Comparison of ENCODE assay signal across 1 cellular context in the genomic region with DNA sequence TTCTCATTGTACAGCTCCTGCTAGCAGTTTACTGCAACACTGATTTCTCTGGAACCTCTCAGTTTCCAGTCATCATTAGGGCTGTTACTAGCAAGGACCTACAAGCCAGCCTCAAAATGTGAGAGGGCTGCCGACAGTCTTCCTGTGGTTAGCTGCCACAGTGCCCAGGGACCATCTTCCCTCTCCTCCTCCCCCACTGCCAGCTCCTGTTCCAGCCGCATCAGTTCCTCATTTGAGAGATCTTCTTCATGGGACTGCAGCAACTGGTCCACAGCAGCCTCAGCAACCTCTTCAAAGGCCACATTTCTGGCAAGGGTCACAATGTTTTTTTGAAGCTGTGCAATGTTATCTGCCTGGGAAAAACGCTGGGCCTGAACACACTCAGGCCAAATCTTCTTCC.
TF ChIP-seq lines count a peak whose summit lies in the region.

No MANE protein-coding gene starts in this region.

TF ChIP-seq in SK-N-SH, 30 proteins besides CTCF, POLR2A, EP300 and RAD21 (continued from another document):
- TF ChIP-seq TEAD4 (IDR thresholded peaks at IDR 0.05; ENCODE audit: borderline replicate concordance, insufficient read depth) (no peak), RXRA (IDR thresholded peaks at IDR 0.05; ENCODE audit: borderline replicate concordance, low read depth) (no peak), RFX5 (IDR thresholded peaks at IDR 0.05; ENCODE audit: low read length) (no peak), ELF1 (IDR thresholded peaks at IDR 0.05) (no peak), CHD2 (IDR thresholded peaks at IDR 0.05; ENCODE audit: low read length, partially characterized antibody) (no peak), GABPA (IDR thresholded peaks at IDR 0.05; ENCODE audit: low read depth) (no peak)
- TF ChIP-seq, protein P1, sequence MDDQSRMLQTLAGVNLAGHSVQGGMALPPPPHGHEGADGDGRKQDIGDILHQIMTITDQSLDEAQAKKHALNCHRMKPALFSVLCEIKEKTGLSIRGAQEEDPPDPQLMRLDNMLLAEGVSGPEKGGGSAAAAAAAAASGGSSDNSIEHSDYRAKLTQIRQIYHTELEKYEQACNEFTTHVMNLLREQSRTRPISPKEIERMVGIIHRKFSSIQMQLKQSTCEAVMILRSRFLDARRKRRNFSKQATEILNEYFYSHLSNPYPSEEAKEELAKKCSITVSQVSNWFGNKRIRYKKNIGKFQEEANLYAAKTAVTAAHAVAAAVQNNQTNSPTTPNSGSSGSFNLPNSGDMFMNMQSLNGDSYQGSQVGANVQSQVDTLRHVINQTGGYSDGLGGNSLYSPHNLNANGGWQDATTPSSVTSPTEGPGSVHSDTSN (IDR thresholded peaks at IDR 0.05) = no peak
- TF ChIP-seq, protein P2, sequence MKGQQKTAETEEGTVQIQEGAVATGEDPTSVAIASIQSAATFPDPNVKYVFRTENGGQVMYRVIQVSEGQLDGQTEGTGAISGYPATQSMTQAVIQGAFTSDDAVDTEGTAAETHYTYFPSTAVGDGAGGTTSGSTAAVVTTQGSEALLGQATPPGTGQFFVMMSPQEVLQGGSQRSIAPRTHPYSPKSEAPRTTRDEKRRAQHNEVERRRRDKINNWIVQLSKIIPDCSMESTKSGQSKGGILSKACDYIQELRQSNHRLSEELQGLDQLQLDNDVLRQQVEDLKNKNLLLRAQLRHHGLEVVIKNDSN (IDR thresholded peaks at IDR 0.05; ENCODE audit: borderline replicate concordance, low read depth) = no peak
TF ChIP-seq in SK-N-SH: peak in this region for 0.
